In the genomic region with DNA sequence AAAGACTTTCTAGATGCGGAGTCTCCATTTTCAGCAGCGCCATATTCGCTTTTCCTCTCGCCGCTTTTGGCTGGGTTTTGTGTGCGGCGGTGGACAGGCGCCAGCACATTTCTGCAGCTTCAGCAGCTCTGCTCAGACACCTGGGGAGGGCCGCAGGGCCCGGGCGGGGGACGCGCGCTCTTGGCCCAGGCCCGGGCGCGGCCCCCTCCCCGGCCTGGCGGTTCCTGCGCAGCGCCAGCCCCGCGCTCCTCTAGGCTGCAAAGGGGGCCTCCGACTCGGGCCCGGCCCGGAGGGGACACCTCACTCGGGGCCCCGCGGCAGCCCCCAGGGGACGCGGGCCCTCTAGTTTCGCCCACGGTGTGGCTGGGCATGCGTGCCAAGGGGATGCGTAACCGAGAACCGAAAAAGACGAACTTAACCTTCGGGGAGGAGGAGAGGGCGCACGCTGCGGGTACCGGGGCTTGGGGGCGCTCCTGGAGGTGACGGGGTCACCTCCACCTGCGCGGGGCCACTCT, we compare ENCODE assay signal across 8 cellular contexts. TPM values are rescaled to one million over a fixed set of nuclear protein-coding genes. Genes with fewer than 3 reads are reported as not detected.
DNase-seq lines count a peak whose midpoint lies in the region; ATAC-seq and TF ChIP-seq lines count a peak whose summit lies in the region.

No MANE protein-coding gene starts in this region.

- H3K9ac ChIP-seq in MM.1S (ENCODE audit: low read length) (peak overlapping the region; percentile 87), neuronal stem cell (ENCODE audit: low read depth, low read length, poor library complexity) (no peak overlapping the region)

- H3K27me3 ChIP-seq in MM.1S (replicated peaks; ENCODE audit: insufficient read depth, low read length) (no peaks in the 10 kb centered on the region), foreskin keratinocyte (peaks cover 17% of the 10 kb centered on the region), neuronal stem cell (ENCODE audit: control insufficient read depth in 3 of 3, insufficient read depth in 3 of 3, low read depth in 1 of 3, low read length in 3 of 3) (peaks cover 12 to 68% (median 30%) of the 10 kb centered on the region in 3 experiments), thyroid gland (no peaks in the 10 kb centered on the region)

- H3K4me2 ChIP-seq in MM.1S (ENCODE audit: low read depth, low read length) (peak overlapping the region; percentile 72), neuronal stem cell (ENCODE audit: insufficient read depth, low read length, poor library complexity, severe bottlenecking) (peak overlapping the region; percentile 71)

- H2BK12ac ChIP-seq in neuronal stem cell (ENCODE audit: low read length), result no peak overlapping the region

- no peaks in the 10 kb centered on the region for H3K79me1 ChIP-seq in neuronal stem cell (ENCODE audit: low read depth, low read length)

- DNase-seq in Daoy (ENCODE audit: low read depth) (peak; percentile 23), MM.1S (peak; percentile 73), foreskin keratinocyte (peak in 1 of 2 donors; percentile 29), neuronal stem cell (ENCODE audit: low spot score) (no peak), thyroid gland (peak; percentile 65 to 69), NCI-H2171 treated with DMSO at 0.1 percent for 48 hours (lab: John Stamatoyannopoulos, UW) (no peak)
- peak; percentile 69 for DNase-seq in activated T-helper 9 cell treated with anti-CD3 and anti-CD28 coated beads, Interleukin-2, amount 50 U/mL, for 16 hours (ENCODE audit: low read depth)

- H2AFZ ChIP-seq in MM.1S (ENCODE audit: low read length) (peak overlapping the region; percentile 91), neuronal stem cell (ENCODE audit: low read length) (peak overlapping the region; percentile 94)

- H2BK5ac ChIP-seq in neuronal stem cell (ENCODE audit: low read length), result no peak overlapping the region

- H3K36me3 ChIP-seq in MM.1S (replicated peaks; ENCODE audit: insufficient read depth, low read length) (no peaks in the 10 kb centered on the region), neuronal stem cell (replicated peaks in 1 of 2; ENCODE audit: control insufficient read depth in 2 of 2, insufficient read depth in 2 of 2, low read length in 2 of 2) (no peaks in the 10 kb centered on the region), thyroid gland (no peaks in the 10 kb centered on the region)

- H3K79me2 ChIP-seq in MM.1S (ENCODE audit: low read length), result no peaks in the 10 kb centered on the region

- TF ChIP-seq CTCF in MM.1S (IDR thresholded peaks at IDR 0.05; ENCODE audit: low read length), result no peak
- TF ChIP-seq CTCF in foreskin keratinocyte (conservative IDR thresholded peaks at IDR 0.05), result no peak
- no peak for TF ChIP-seq CTCF in thyroid gland (IDR thresholded peaks at IDR 0.05)

- H3K4me1 ChIP-seq in MM.1S (ENCODE audit: low read length) (no peaks in the 10 kb centered on the region), foreskin keratinocyte (peaks cover 5% of the 10 kb centered on the region), neuronal stem cell (ENCODE audit: control insufficient read depth in 2 of 2, insufficient read depth in 1 of 2, low read depth in 1 of 2, low read length in 2 of 2) (no peaks in the 10 kb centered on the region), thyroid gland (no peaks in the 10 kb centered on the region)

- H4K20me1 ChIP-seq in MM.1S (ENCODE audit: insufficient read depth, low read length), result no peaks in the 10 kb centered on the region

- intact Hi-C loops in thyroid gland (cut with DNase I), result no loop called here

- peak overlapping the region; percentile 86 for H3K27ac ChIP-seq in MM.1S (ENCODE audit: low read length)
- peak overlapping the region; percentile 87 for H3K27ac ChIP-seq in foreskin keratinocyte
- no peak overlapping the region for H3K27ac ChIP-seq in neuronal stem cell (replicated peaks; ENCODE audit: low read length)
- peak overlapping the region; percentile 82 to 97 (median 90) for H3K27ac ChIP-seq in thyroid gland

- H3K4me3 ChIP-seq in MM.1S (ENCODE audit: low read length) (peak overlapping the region; percentile 85), neuronal stem cell (ENCODE audit: low read length in 2 of 2) (peak overlapping the region; percentile 56 to 81), thyroid gland (replicated peaks in 1 of 3) (peak overlapping the region; percentile 50 to 83 (median 72))

- peak; percentile 59 for ATAC-seq in GM21529 (IDR thresholded peaks at IDR 0.05; ENCODE audit: unreplicated experiment)
- peak; percentile 81 for ATAC-seq in foreskin keratinocyte

- no CpG with 5 or more reads among the region's 48 CpGs for WGBS in neuronal stem cell (ENCODE audit: extremely low coverage in 2 of 2, insufficient read length in 2 of 2, insufficient replicate concordance in 1 of 2), 2 donors
- 0 to 2% methylated on average over 12 to 22 of the region's 48 CpGs for WGBS in thyroid gland, 2 donors

- peak overlapping the region; percentile 53 for H4K91ac ChIP-seq in neuronal stem cell (ENCODE audit: low read depth, low read length, poor library complexity)

- no peaks in the 10 kb centered on the region for H3K9me2 ChIP-seq in MM.1S (replicated peaks; ENCODE audit: insufficient read depth, low read length)

- peak overlapping the region; percentile 6 for H2BK15ac ChIP-seq in neuronal stem cell (ENCODE audit: low read length)

- H3F3A ChIP-seq in MM.1S (ENCODE audit: insufficient read depth, low read length), result peaks cover 15% of the 10 kb centered on the region

- H3K9me3 ChIP-seq in MM.1S (replicated peaks; ENCODE audit: insufficient read depth, low read length) (no peaks in the 10 kb centered on the region), neuronal stem cell (replicated peaks in 1 of 2; ENCODE audit: control insufficient read depth in 2 of 2, insufficient read depth in 1 of 2, low read depth in 1 of 2, low read length in 2 of 2) (peaks cover 0 to 7% of the 10 kb centered on the region in 2 donors), thyroid gland (no peaks in the 10 kb centered on the region)

- H4K8ac ChIP-seq in neuronal stem cell (ENCODE audit: low read depth, low read length), result no peak overlapping the region

- H2AK5ac ChIP-seq in neuronal stem cell (ENCODE audit: low read depth, low read length), result peak overlapping the region; percentile 6

- TF ChIP-seq POLR2A in thyroid gland (IDR thresholded peaks at IDR 0.05), result peak in 1 of 2 donors; percentile 58

- no peak overlapping the region for H3K23ac ChIP-seq in neuronal stem cell (ENCODE audit: low read depth, low read length, poor library complexity)

- no peak overlapping the region for H3K4ac ChIP-seq in neuronal stem cell (ENCODE audit: low read length)

- peak overlapping the region; percentile 96 for H3K18ac ChIP-seq in neuronal stem cell (ENCODE audit: low read length)

- H3K14ac ChIP-seq in neuronal stem cell (ENCODE audit: low read length), result peak overlapping the region; percentile 89

- peak overlapping the region; percentile 72 for H2BK120ac ChIP-seq in neuronal stem cell (ENCODE audit: low read depth, low read length)

RNA-seq across cellular contexts. Expression of gene EBLN1, which starts 34.5 kb away (rescaled TPM):
- total RNA-seq in Daoy (2014; rRNA removed; shearing (Covaris generic)), result not detected in 2 replicates
- total RNA-seq in foreskin keratinocyte (not detected in 2 replicates), thyroid gland (not detected)
- polyA plus RNA-seq in foreskin keratinocyte, result not detected in 2 replicates
- not detected for polyA plus RNA-seq in neuronal stem cell (2013, experiment 1 of 2)
- not detected for polyA plus RNA-seq in neuronal stem cell (2013, experiment 2 of 2)

Comparison
In these comparisons a context has a peak if more than half of its experiments do, and no peak if none do; other contexts are left out.
1. DNase-seq: peak in Daoy (single experiment), MM.1S (single experiment), activated T-helper 9 cell treated with anti-CD3 and anti-CD28 coated beads, Interleukin-2, amount 50 U/mL, for 16 hours (single experiment) and thyroid gland (2 of 2); none in neuronal stem cell (single experiment) and NCI-H2171 treated with DMSO at 0.1 percent for 48 hours (single experiment).
2. Peak in every context shown above with its lines, with median percentiles within 50 percentile points of each other: H3K4me3 ChIP-seq.